ENCODE assay signal across 20 cellular contexts in the genomic region with DNA sequence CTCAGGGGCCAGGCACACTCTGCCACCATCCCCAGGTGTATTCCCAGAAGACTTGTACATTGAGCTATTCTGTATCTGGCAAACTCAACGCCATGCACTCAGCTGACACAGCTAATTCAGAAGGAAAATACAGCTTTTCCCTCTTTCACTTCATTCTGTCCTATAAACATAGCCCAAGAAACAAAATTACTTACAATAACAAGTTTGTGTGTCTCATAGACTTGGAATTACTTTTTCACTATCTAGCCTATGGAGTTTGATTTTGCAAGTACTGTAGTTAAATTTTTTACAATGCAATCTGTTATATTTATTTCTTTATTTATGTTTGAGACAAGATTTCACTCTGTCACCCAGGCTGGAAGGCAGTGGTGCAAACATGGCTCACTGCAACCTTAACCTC.
"Had no signal": no experiment of that assay in that cellular context is flagged by ENCODE, and none has a peak within 500 bp of the region (broad histone marks: within the 10 kb centered on the region; RNA-seq: fewer than 3 reads in every experiment).

No MANE protein-coding gene starts in this region.

- H3K4me1 Mint-ChIP-seq: activated CD4-positive, alpha-beta T cell treated with anti-CD3 and anti-CD28 coated beads for 36 hours; activated naive CD4-positive, alpha-beta T cell treated with anti-CD3 and anti-CD28 coated beads, Interleukin-2, amount 10 ng/mL, durations not matched to agents 7 days and 5 days; activated naive CD8-positive, alpha-beta T cell treated with anti-CD3 and anti-CD28 coated beads, Interleukin-2, amount 50 U/mL, for 24 hours; central memory CD8-positive, alpha-beta T cell had no signal

- H3K36me3 Mint-ChIP-seq: activated CD4-positive, alpha-beta memory T cell treated with anti-CD3 and anti-CD28 coated beads for 36 hours; activated naive CD4-positive, alpha-beta T cell treated with anti-CD3 and anti-CD28 coated beads, Interleukin-2, amount 10 ng/mL, durations not matched to agents 7 days and 5 days; WTC11 had no signal

- H3K27me3 ChIP-seq: colonic mucosa, gastroesophageal sphincter, heart left ventricle, pancreas, stomach, upper lobe of left lung had no signal

- DNase-seq: activated CD4-positive, alpha-beta memory T cell treated with anti-CD3 and anti-CD28 coated beads for 36 hours; activated CD4-positive, alpha-beta T cell treated with anti-CD3 and anti-CD28 coated beads for 36 hours; activated effector memory CD4-positive, alpha-beta T cell treated with Interleukin-2 at 50 U/mL for 16 hours; activated naive CD4-positive, alpha-beta T cell treated with anti-CD3 and anti-CD28 coated beads, Interleukin-2, amount 10 ng/mL, durations not matched to agents 7 days and 5 days; activated naive CD8-positive, alpha-beta T cell treated with anti-CD3 and anti-CD28 coated beads, Interleukin-2, amount 50 U/mL, for 24 hours; activated T-cell treated with anti-CD3 and anti-CD28 coated beads, Interleukin-2, amount 50 U/mL, for 1 hour; aorta; colonic mucosa; erythroblast; heart left ventricle; left ventricle myocardium superior; pancreas; stimulated activated CD4-positive, alpha-beta T cell treated with anti-CD3 and anti-CD28 coated beads, Interleukin-4, amount 100 ng/mL, for 1 hour; stomach; upper lobe of left lung had no signal

- H3K27ac ChIP-seq: colonic mucosa, gastroesophageal sphincter, heart left ventricle, pancreas, stomach, upper lobe of left lung had no signal

- H3K9me3 Mint-ChIP-seq: activated CD4-positive, alpha-beta memory T cell treated with anti-CD3 and anti-CD28 coated beads for 36 hours; activated naive CD4-positive, alpha-beta T cell treated with anti-CD3 and anti-CD28 coated beads, Interleukin-2, amount 10 ng/mL, durations not matched to agents 7 days and 5 days; activated naive CD8-positive, alpha-beta T cell treated with anti-CD3 and anti-CD28 coated beads, Interleukin-2, amount 50 U/mL, for 24 hours; central memory CD8-positive, alpha-beta T cell had no signal

- H3K36me3 ChIP-seq: colonic mucosa, gastroesophageal sphincter, heart left ventricle, pancreas, stomach, upper lobe of left lung had no signal

- H3K4me2 ChIP-seq: smooth muscle cell had no signal

- H3K4me1 ChIP-seq: colonic mucosa, gastroesophageal sphincter, pancreas, stomach, upper lobe of left lung had no signal

- H3K4me3 ChIP-seq: colonic mucosa, gastroesophageal sphincter, heart left ventricle, pancreas, smooth muscle cell, stomach, upper lobe of left lung had no signal

- H3K27ac Mint-ChIP-seq: activated CD4-positive, alpha-beta memory T cell treated with anti-CD3 and anti-CD28 coated beads for 36 hours; activated CD4-positive, alpha-beta T cell treated with anti-CD3 and anti-CD28 coated beads for 36 hours; activated naive CD4-positive, alpha-beta T cell treated with anti-CD3 and anti-CD28 coated beads, Interleukin-2, amount 10 ng/mL, durations not matched to agents 7 days and 5 days; activated naive CD8-positive, alpha-beta T cell treated with anti-CD3 and anti-CD28 coated beads, Interleukin-2, amount 50 U/mL, for 24 hours; WTC11 had no signal

- H3K9me3 ChIP-seq: colonic mucosa, gastroesophageal sphincter, heart left ventricle, pancreas, stomach, upper lobe of left lung had no signal

- ATAC-seq: activated CD4-positive, alpha-beta T cell treated with anti-CD3 and anti-CD28 coated beads for 36 hours; activated naive CD8-positive, alpha-beta T cell treated with anti-CD3 and anti-CD28 coated beads, Interleukin-2, amount 50 U/mL, for 24 hours; gastroesophageal sphincter; pancreas; sciatic nerve; WTC11 had no signal

- H3K4me3 Mint-ChIP-seq: activated CD4-positive, alpha-beta memory T cell treated with anti-CD3 and anti-CD28 coated beads for 36 hours; activated CD4-positive, alpha-beta T cell treated with anti-CD3 and anti-CD28 coated beads for 36 hours; activated naive CD4-positive, alpha-beta T cell treated with anti-CD3 and anti-CD28 coated beads, Interleukin-2, amount 10 ng/mL, durations not matched to agents 7 days and 5 days; activated naive CD8-positive, alpha-beta T cell treated with anti-CD3 and anti-CD28 coated beads, Interleukin-2, amount 50 U/mL, for 24 hours; central memory CD8-positive, alpha-beta T cell; WTC11 had no signal

- H3K27me3 Mint-ChIP-seq: activated CD4-positive, alpha-beta memory T cell treated with anti-CD3 and anti-CD28 coated beads for 36 hours; activated CD4-positive, alpha-beta T cell treated with anti-CD3 and anti-CD28 coated beads for 36 hours; activated naive CD8-positive, alpha-beta T cell treated with anti-CD3 and anti-CD28 coated beads, Interleukin-2, amount 50 U/mL, for 24 hours; central memory CD8-positive, alpha-beta T cell had no signal
